In genomic region chr21:28669331-28669730, GRCh38 we compare ENCODE assay signal across 17 cellular contexts.
"Had no signal": no experiment of that assay in that cellular context is flagged by ENCODE, and none has a peak within 500 bp of the region (broad histone marks: within the 10 kb centered on the region; RNA-seq: fewer than 3 reads in every experiment).

No MANE protein-coding gene starts in this region.

- H3K27ac Mint-ChIP-seq: activated CD4-positive, alpha-beta memory T cell treated with anti-CD3 and anti-CD28 coated beads, Interleukin-2, amount 10 ng/mL, durations not matched to agents 7 days and 5 days; activated naive CD8-positive, alpha-beta T cell treated with anti-CD3 and anti-CD28 coated beads, Interleukin-2, amount 10 ng/mL, durations not matched to agents 7 days and 5 days; activated T-cell treated with anti-CD3 and anti-CD28 coated beads, Interleukin-2, amount 50 U/mL, for 72 hours; endodermal cell; naive thymus-derived CD8-positive, alpha-beta T cell; stimulated activated memory B cell treated with anti-CD40 and anti-IgM and Interleukin-4, amounts not matched to agents 10 μg/mL and 1 μg/mL and 100 μg/mL, for 72 hours had no signal

- H3K4me2 ChIP-seq: hepatocyte had no signal

- H3K79me2 ChIP-seq: hepatocyte had no signal

- H2AFZ ChIP-seq: hepatocyte had no signal

- H3K9me3 Mint-ChIP-seq: endodermal cell had no signal

- H3K4me1 ChIP-seq: left lung, tibial nerve had no signal

- H3K4me3 Mint-ChIP-seq: activated CD4-positive, alpha-beta memory T cell treated with anti-CD3 and anti-CD28 coated beads, Interleukin-2, amount 10 ng/mL, durations not matched to agents 7 days and 5 days; activated naive CD8-positive, alpha-beta T cell treated with anti-CD3 and anti-CD28 coated beads, Interleukin-2, amount 10 ng/mL, durations not matched to agents 7 days and 5 days; activated T-cell treated with anti-CD3 and anti-CD28 coated beads, Interleukin-2, amount 50 U/mL, for 72 hours; endodermal cell; naive thymus-derived CD8-positive, alpha-beta T cell; stimulated activated memory B cell treated with anti-CD40 and anti-IgM and Interleukin-4, amounts not matched to agents 10 μg/mL and 1 μg/mL and 100 μg/mL, for 72 hours had no signal

- H3K36me3 ChIP-seq: left lung, neutrophil, tibial nerve, vagina, WERI-Rb-1 had no signal

- H3K27me3 Mint-ChIP-seq: activated CD4-positive, alpha-beta memory T cell treated with anti-CD3 and anti-CD28 coated beads, Interleukin-2, amount 10 ng/mL, durations not matched to agents 7 days and 5 days; activated naive CD8-positive, alpha-beta T cell treated with anti-CD3 and anti-CD28 coated beads, Interleukin-2, amount 10 ng/mL, durations not matched to agents 7 days and 5 days; naive thymus-derived CD8-positive, alpha-beta T cell; stimulated activated memory B cell treated with anti-CD40 and anti-IgM and Interleukin-4, amounts not matched to agents 10 μg/mL and 1 μg/mL and 100 μg/mL, for 72 hours had no signal

- H3K4me3 ChIP-seq: hepatocyte, left lung, tibial nerve, vagina had no signal

- H3K9me3 ChIP-seq: left lung, neutrophil, tibial nerve, vagina had no signal

- DNase-seq: activated CD4-positive, alpha-beta memory T cell treated with anti-CD3 and anti-CD28 coated beads, Interleukin-2, amount 10 ng/mL, durations not matched to agents 7 days and 5 days; activated CD8-positive, alpha-beta memory T cell treated with anti-CD3 and anti-CD28 coated beads, Interleukin-2, amount 50 U/mL, for 4 hours; activated naive CD8-positive, alpha-beta T cell treated with anti-CD3 and anti-CD28 coated beads, Interleukin-2, amount 10 ng/mL, durations not matched to agents 7 days and 5 days; activated T-cell treated with anti-CD3 and anti-CD28 coated beads, Interleukin-2, amount 50 U/mL, for 72 hours; aorta; dermis blood vessel endothelial cell; endodermal cell; islet precursor cell; left lung; naive thymus-derived CD8-positive, alpha-beta T cell; posterior cingulate gyrus; WERI-Rb-1 had no signal

- H3K4me1 Mint-ChIP-seq: endodermal cell had no signal

- H3K36me3 Mint-ChIP-seq: stimulated activated memory B cell treated with anti-CD40 and anti-IgM and Interleukin-4, amounts not matched to agents 10 μg/mL and 1 μg/mL and 100 μg/mL, for 72 hours had no signal

- H3K27ac ChIP-seq: hepatocyte, left lung, neutrophil, tibial nerve, vagina, WERI-Rb-1 had no signal

- H3K27me3 ChIP-seq: hepatocyte, left lung, neutrophil, tibial nerve, vagina had no signal
